8 cellular contexts compared by ENCODE assay signal in genomic region chr11:78645226-78646202, GRCh38.
DNase-seq lines count a peak whose midpoint lies in the region; ATAC-seq and TF ChIP-seq lines count a peak whose summit lies in the region.

No MANE protein-coding gene starts in this region.

- H3K4me1 ChIP-seq in SK-N-SH (ENCODE audit: control insufficient read depth in 1 of 2, insufficient read depth in 2 of 2, low read depth in 1 of 2, low read length in 1 of 2), result peaks cover 0 to 8% of the 10 kb centered on the region in 2 experiments; a peak in 1 of 4 replicates
- no peaks in the 10 kb centered on the region for H3K4me1 ChIP-seq in psoas muscle

- peak; percentile 97 for TF ChIP-seq RAD21 in SK-N-SH (IDR thresholded peaks at IDR 0.05; ENCODE audit: low read length)

- POLR2A ChIA-PET in SK-N-SH (lab: Yijun Ruan, JAX), result interaction anchor here (1.4 kb wide), 1 partner anchor 316 kb away, joined by 3 read pairs; no protein-coding TSS in a partner anchor

- H3K27me3 ChIP-seq in SK-N-SH (ENCODE audit: insufficient read depth) (no peaks in the 10 kb centered on the region), psoas muscle (ENCODE audit: insufficient read depth in 3 of 3, low read length in 2 of 3) (no peaks in the 10 kb centered on the region)

- H3K9me3 ChIP-seq in SK-N-SH (no peaks in the 10 kb centered on the region), psoas muscle (no peaks in the 10 kb centered on the region)

- no peak overlapping the region; a peak in 1 of 4 replicates for H3K4me3 ChIP-seq in SK-N-SH (ENCODE audit: low read depth in 2 of 2, low read length in 1 of 2)
- no peak overlapping the region for H3K4me3 ChIP-seq in psoas muscle

- DNase-seq in Daoy (ENCODE audit: low read depth), result peak; percentile 74
- peak; percentile 61 for DNase-seq in M059J (ENCODE audit: low read depth)
- DNase-seq in SK-N-SH, result peak; percentile 80
- DNase-seq in activated naive CD4-positive, alpha-beta T cell treated with anti-CD3 and anti-CD28 coated beads, Interleukin-2, amount 50 U/mL, for 16 hours, result peak; percentile 54
- peak; percentile 80 for DNase-seq in Right ventricle myocardium superior
- DNase-seq in psoas muscle, result peak; percentile 49 to 71
- DNase-seq in cortex of kidney (lab: John Stamatoyannopoulos, UW), result no peak

- intact Hi-C loops in Right ventricle myocardium superior (cut with DNase I) (loop anchor here (2.0 to 10.0 kb wide), 4 partner anchors 67 to 849 kb away; no protein-coding TSS in a partner anchor), psoas muscle (cut with DNase I) (loop anchor here (2.0 to 5.0 kb wide), 6 partner anchors 72 to 847 kb away; no protein-coding TSS in a partner anchor)

- no peak overlapping the region for H2AFZ ChIP-seq in SK-N-SH (ENCODE audit: low read depth)

- H3K4me2 ChIP-seq in SK-N-SH, result peak overlapping the region; percentile 51; the same call in 1 of the 2 replicates

- no peaks in the 10 kb centered on the region for H4K20me1 ChIP-seq in SK-N-SH (ENCODE audit: insufficient read depth)

- no peak for TF ChIP-seq EP300 in SK-N-SH (IDR thresholded peaks at IDR 0.05; ENCODE audit: borderline replicate concordance in 1 of 2, low read depth in 1 of 2, low read length in 1 of 2)

- CTCF ChIA-PET in SK-N-SH (lab: Yijun Ruan, JAX), result interaction anchor here (0.6 to 6.8 kb wide), 106 partner anchors 10 to 1967 kb away, joined by 3 to 103 read pairs (median 5); partner anchors contain the start of gene TENM4

- H3K9me2 ChIP-seq in SK-N-SH, result no peaks in the 10 kb centered on the region

- H3K36me3 ChIP-seq in SK-N-SH (replicated peaks in 1 of 2; ENCODE audit: control insufficient read depth in 1 of 2, insufficient read depth in 2 of 2, low read length in 1 of 2), result no peaks in the 10 kb centered on the region
- H3K36me3 ChIP-seq in psoas muscle (ENCODE audit: insufficient read depth in 1 of 2, low read depth in 1 of 2), result no peaks in the 10 kb centered on the region

- no peak overlapping the region for H3K9ac ChIP-seq in SK-N-SH

- ATAC-seq in GM21723 (IDR thresholded peaks at IDR 0.05; ENCODE audit: unreplicated experiment) (peak; percentile 74), Right ventricle myocardium superior (ENCODE audit: poor library complexity) (peak; percentile 94), psoas muscle (peak; percentile 73 to 83 (median 82))

- WGBS in SK-N-SH (ENCODE audit: low lambda C conversion rate), result 41% methylated on average over 4 of the region's 5 CpGs
- 34 to 41% (median 37%) methylated on average over 5 of the region's 5 CpGs for WGBS in psoas muscle, 3 donors

- H3K27ac ChIP-seq in SK-N-SH (ENCODE audit: low read depth in 2 of 2, low read length in 1 of 2) (no peak overlapping the region), psoas muscle (no peak overlapping the region)

- H3F3A ChIP-seq in SK-N-SH (replicated peaks; ENCODE audit: insufficient read depth), result no peaks in the 10 kb centered on the region

- no peaks in the 10 kb centered on the region for H3K79me2 ChIP-seq in SK-N-SH (ENCODE audit: insufficient read depth)

- peak; percentile 98 for TF ChIP-seq CTCF in SK-N-SH (IDR thresholded peaks at IDR 0.05)
- peak; percentile 97 for TF ChIP-seq CTCF in psoas muscle (IDR thresholded peaks at IDR 0.05)

TF ChIP-seq in SK-N-SH, 30 proteins besides CTCF, POLR2A, EP300 and RAD21:
- TF ChIP-seq FOSL2 (IDR thresholded peaks at IDR 0.05; ENCODE audit: borderline replicate concordance, low read depth) (no peak), RCOR1 (IDR thresholded peaks at IDR 0.05; ENCODE audit: low read length) (peak; percentile 28; the same call in 1 of the 2 replicates), SMC3 (IDR thresholded peaks at IDR 0.05; ENCODE audit: low read depth, low read length) (peak; percentile 77)
